22 cellular contexts compared by ENCODE assay signal in the genomic region with DNA sequence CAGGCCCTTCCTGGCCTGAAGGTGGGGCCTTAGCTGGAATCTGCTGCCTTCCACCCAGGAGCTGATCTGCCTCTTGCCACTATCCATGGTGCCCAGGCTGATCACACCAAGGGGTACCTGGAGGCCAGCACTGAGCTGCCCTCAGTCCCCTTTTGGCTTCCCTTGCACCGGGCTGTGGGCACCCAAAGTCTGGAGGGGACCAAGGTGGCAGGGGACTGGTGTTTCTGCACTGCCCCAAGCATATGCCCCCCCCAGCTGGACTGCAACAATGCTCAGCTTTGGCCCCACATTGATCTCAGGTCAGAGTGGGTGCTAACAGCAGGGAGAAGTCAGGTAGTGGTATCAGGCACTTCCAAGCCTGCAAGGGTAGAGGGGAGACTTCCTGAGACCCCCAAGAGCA.
"Had no signal": no experiment of that assay in that cellular context is flagged by ENCODE, and none has a peak within 500 bp of the region (broad histone marks: within the 10 kb centered on the region; RNA-seq: fewer than 3 reads in every experiment).

No MANE protein-coding gene starts in this region.

- FAIRE-seq: small intestine, urothelium cell line had no signal

- ATAC-seq: heart right ventricle; naive thymus-derived CD8-positive, alpha-beta T cell; right cardiac atrium; stimulated activated effector memory CD8-positive, alpha-beta T cell treated with anti-CD3 and anti-CD28 coated beads, Interleukin-12 subunit alpha, Interleukin-12 subunit beta, amount 100 ng/mL, for 72 hours had no signal

- H2AFZ ChIP-seq: hepatocyte had no signal

- H3K27ac ChIP-seq: heart right ventricle, hepatocyte, left ventricle myocardium inferior, ovary, prostate gland, sigmoid colon, spleen, stomach, testis, thyroid gland, transverse colon, upper lobe of left lung had no signal

- DNase-seq: heart right ventricle; islet precursor cell; left ventricle myocardium inferior; naive thymus-derived CD8-positive, alpha-beta T cell; ovary; retina; sigmoid colon; small intestine; spleen; stimulated activated CD4-positive, alpha-beta T cell treated with anti-CD3 and anti-CD28 coated beads, Interleukin-4, amount 100 ng/mL, for 24 hours; stimulated activated naive CD4-positive, alpha-beta T cell; stomach; testis; thyroid gland; transverse colon had no signal

- H3K27me3 ChIP-seq: heart right ventricle, hepatocyte, ovary, sigmoid colon, spleen, stomach, testis, thyroid gland, transverse colon, upper lobe of left lung had no signal

- H3K4me3 ChIP-seq: heart right ventricle, hepatocyte, left ventricle myocardium inferior, lung, ovary, prostate gland, sigmoid colon, spleen, stomach, testis, thyroid gland, transverse colon, upper lobe of left lung had no signal

- H3K4me1 ChIP-seq: heart right ventricle, left ventricle myocardium inferior, prostate gland, sigmoid colon, spleen, stomach, testis, thyroid gland, transverse colon, upper lobe of left lung had no signal

- H3K4me2 ChIP-seq: hepatocyte had no signal

- H3K9me3 ChIP-seq: ovary, prostate gland, testis, thyroid gland, transverse colon had no signal

- H3K36me3 ChIP-seq: heart right ventricle, left ventricle myocardium inferior, ovary, prostate gland, sigmoid colon, spleen, stomach, thyroid gland, transverse colon, upper lobe of left lung had no signal
